31 cellular contexts compared by ENCODE assay signal in genomic region chr22:48474881-48475280, GRCh38.
"Had no signal": no experiment of that assay in that cellular context is flagged by ENCODE, and none has a peak within 500 bp of the region (broad histone marks: within the 10 kb centered on the region; RNA-seq: fewer than 3 reads in every experiment).

No MANE protein-coding gene starts in this region.

- ATAC-seq: activated CD4-positive, CD25-positive, alpha-beta regulatory T cell treated with anti-CD3 and anti-CD28 coated beads, Interleukin-2, amount 50 U/mL, for 24 hours; pancreas; T-helper 17 cell had no signal

- H3K27ac ChIP-seq: epithelial cell of prostate, esophagus squamous epithelium, heart right ventricle, left ventricle myocardium inferior, neutrophil, pancreas, prostate gland, sigmoid colon, tibial nerve, WERI-Rb-1 had no signal

- H3K36me3 Mint-ChIP-seq: activated CD4-positive, alpha-beta memory T cell treated with anti-CD3 and anti-CD28 coated beads for 36 hours had no signal

- H3K27me3 ChIP-seq: tibial nerve had no signal

- H3K4me1 Mint-ChIP-seq: nephron, T-helper 17 cell had no signal

- H3K4me1 ChIP-seq: esophagus squamous epithelium, heart right ventricle, pancreas, prostate gland, sigmoid colon, tibial nerve had no signal

- H3K4me3 Mint-ChIP-seq: activated CD4-positive, alpha-beta memory T cell treated with anti-CD3 and anti-CD28 coated beads for 36 hours; activated T-helper 1 cell treated with anti-CD3 and anti-CD28 coated beads, Interleukin-12 subunit alpha, Interleukin-12 subunit beta, Interleukin-2, Interleukin-4 antibody, amounts not matched to agents 30 ng/mL and 10 ng/mL and 1 ng/mL, durations not matched to agents 14 hours and 24 hours and 36 hours; nephron; T-helper 17 cell had no signal

- H3K9me3 Mint-ChIP-seq: activated CD4-positive, alpha-beta memory T cell treated with anti-CD3 and anti-CD28 coated beads for 36 hours; activated T-helper 1 cell treated with anti-CD3 and anti-CD28 coated beads, Interleukin-12 subunit alpha, Interleukin-12 subunit beta, Interleukin-2, Interleukin-4 antibody, amounts not matched to agents 30 ng/mL and 10 ng/mL and 1 ng/mL, durations not matched to agents 14 hours and 24 hours and 36 hours had no signal

- DNase-seq: activated CD4-positive, alpha-beta memory T cell treated with anti-CD3 and anti-CD28 coated beads for 36 hours; activated CD4-positive, alpha-beta T cell treated with anti-CD3 and anti-CD28 coated beads for 48 hours; activated CD8-positive, alpha-beta memory T cell treated with anti-CD3 and anti-CD28 coated beads, Interleukin-2, amount 50 U/mL, for 4 hours; activated gamma-delta T cell treated with Interleukin-2 at 50 U/mL for 16 hours; activated naive CD4-positive, alpha-beta T cell treated with anti-CD3 and anti-CD28 coated beads, Interleukin-2, amount 50 U/mL, for 16 hours; activated T-cell treated with anti-CD3 and anti-CD28 coated beads, Interleukin-2, amount 50 U/mL, for 1 hour; amniotic stem cell; central memory CD4-positive, alpha-beta T cell; dermis blood vessel endothelial cell; effector CD4-positive, alpha-beta T cell; esophagus squamous epithelium; foreskin melanocyte; heart right ventricle; left ventricle myocardium inferior; retina; sigmoid colon; small intestine; stimulated activated CD4-positive, alpha-beta T cell treated with anti-CD3 and anti-CD28 coated beads, Interleukin-15, amount 100 ng/mL, for 24 hours; stimulated activated CD4-positive, alpha-beta T cell treated with anti-CD3 and anti-CD28 coated beads, Interleukin-2, amount 100 ng/mL, for 24 hours; stimulated activated naive CD4-positive, alpha-beta T cell; T-helper 17 cell; T1000; WERI-Rb-1 had no signal

- H3K27ac Mint-ChIP-seq: activated CD4-positive, alpha-beta memory T cell treated with anti-CD3 and anti-CD28 coated beads for 36 hours; activated T-helper 1 cell treated with anti-CD3 and anti-CD28 coated beads, Interleukin-12 subunit alpha, Interleukin-12 subunit beta, Interleukin-2, Interleukin-4 antibody, amounts not matched to agents 30 ng/mL and 10 ng/mL and 1 ng/mL, durations not matched to agents 14 hours and 24 hours and 36 hours; nephron; T-helper 17 cell had no signal

- H3K4me3 ChIP-seq: esophagus squamous epithelium, heart right ventricle, left ventricle myocardium inferior, pancreas, prostate gland, sigmoid colon, tibial nerve had no signal

- H3K36me3 ChIP-seq: esophagus squamous epithelium, heart right ventricle, left ventricle myocardium inferior, neutrophil, pancreas, prostate gland, sigmoid colon, tibial nerve, WERI-Rb-1 had no signal

- H3K9me3 ChIP-seq: esophagus squamous epithelium, heart right ventricle, left ventricle myocardium inferior, neutrophil, pancreas, prostate gland, sigmoid colon, tibial nerve had no signal
